In the genomic region with DNA sequence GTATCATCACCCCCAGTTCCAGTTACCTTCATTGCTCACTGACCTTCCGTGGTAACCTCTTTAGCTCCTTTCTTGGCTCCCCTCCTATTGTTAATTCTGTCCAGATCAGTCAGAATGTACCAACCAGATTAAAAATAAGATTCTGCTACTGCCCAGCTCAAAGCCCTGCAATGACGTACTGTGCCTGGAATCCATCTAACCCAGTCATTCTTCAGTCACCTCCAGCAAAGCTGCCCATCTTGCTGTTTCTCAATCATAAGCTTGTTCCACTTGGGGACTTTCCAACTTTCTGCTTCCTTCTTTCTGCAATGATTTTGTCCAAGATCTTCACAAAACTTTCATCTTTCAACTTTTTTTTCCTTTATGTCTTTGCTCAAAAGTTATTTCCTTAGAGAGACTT, we compare ENCODE assay signal across 18 cellular contexts.
A peak's percentile ranks its signal among the peaks of the same experiment; 100 is the strongest.
DNase-seq lines count a peak whose midpoint lies in the region; ATAC-seq and TF ChIP-seq lines count a peak whose summit lies in the region.
"Had no signal": no experiment of that assay in that cellular context is flagged by ENCODE, and none has a peak within 500 bp of the region (broad histone marks: within the 10 kb centered on the region; RNA-seq: fewer than 3 reads in every experiment).

No MANE protein-coding gene starts in this region.

- no peaks in the 10 kb centered on the region for H3K9me3 ChIP-seq in GM23248 (ENCODE audit: low read depth)
- no peaks in the 10 kb centered on the region for H3K9me3 ChIP-seq in transverse colon
- H3K9me3 ChIP-seq: mucosa of descending colon, neutrophil, sigmoid colon, SJCRH30 had no signal

- in situ Hi-C loops in GM23248 (cut with MboI) (no loop called here), transverse colon (cut with MboI; ENCODE audit: low pct_ligation_motif_present in 1 of 4, low pct_unique_long_range_greater_than_20kb in 1 of 4, low sequenced_read_pairs in 3 of 4) (no loop called here)

- CTCF ChIA-PET in RWPE1 (lab: Yijun Ruan, JAX): no interaction called here

- no peaks in the 10 kb centered on the region for H3K9me2 ChIP-seq in GM23248 (ENCODE audit: insufficient read depth)

- no peaks in the 10 kb centered on the region for H4K20me1 ChIP-seq in GM23248 (ENCODE audit: insufficient read depth)

- H3K4me1 ChIP-seq in GM23248 (ENCODE audit: insufficient read depth) (peaks cover 12% of the 10 kb centered on the region), transverse colon (no peaks in the 10 kb centered on the region)
- H3K4me1 ChIP-seq: sigmoid colon, SJCRH30 had no signal

- DNase-seq in GM23248: peak; percentile 87
- DNase-seq in RWPE1 (ENCODE audit: low spot score): peak; percentile 14
- peak; percentile 70 for DNase-seq in epithelial cell of esophagus (ENCODE audit: low read depth)
- peak; percentile 90 for DNase-seq in retinal pigment epithelial cell (ENCODE audit: low read depth)
- DNase-seq in DMS153 treated with DMSO at 0.1 percent for 48 hours (lab: John Stamatoyannopoulos, UW; ENCODE audit: unreplicated experiment): no peak
- no peak for DNase-seq in transverse colon
- DNase-seq: activated CD4-positive, alpha-beta T cell treated with anti-CD3 and anti-CD28 coated beads, Interleukin-2, amount 50 U/mL, for 4 hours; activated naive CD8-positive, alpha-beta T cell treated with anti-CD3 and anti-CD28 coated beads for 36 hours; activated T-cell treated with anti-CD3 and anti-CD28 coated beads, Interleukin-2, amount 50 U/mL, for 48 hours; H7; left cardiac atrium; mucosa of descending colon; sigmoid colon; SJCRH30; stimulated activated CD4-positive, alpha-beta T cell treated with anti-CD3 and anti-CD28 coated beads, Interleukin-4, amount 100 ng/mL, for 24 hours had no signal

- no peak overlapping the region for H3K27ac ChIP-seq in GM23248
- H3K27ac ChIP-seq in RWPE1: no peak overlapping the region
- no peak overlapping the region for H3K27ac ChIP-seq in transverse colon
- H3K27ac ChIP-seq: neutrophil, sigmoid colon, SJCRH30 had no signal

- H2AFZ ChIP-seq in GM23248: no peak overlapping the region

- H3K79me2 ChIP-seq in GM23248 (ENCODE audit: insufficient read depth): no peaks in the 10 kb centered on the region

- H3K36me3 ChIP-seq in GM23248 (ENCODE audit: low read depth) (no peaks in the 10 kb centered on the region), transverse colon (no peaks in the 10 kb centered on the region)
- H3K36me3 ChIP-seq: neutrophil, sigmoid colon, SJCRH30 had no signal

- TF ChIP-seq EP300 in transverse colon (IDR thresholded peaks at IDR 0.05; ENCODE audit: low read depth): no peak

- no peak for ATAC-seq in GM21717 (IDR thresholded peaks at IDR 0.05; ENCODE audit: unreplicated experiment)
- ATAC-seq in GM18873 (IDR thresholded peaks at IDR 0.05; ENCODE audit: low FRiP score, unreplicated experiment): no peak
- ATAC-seq: left cardiac atrium, mucosa of descending colon had no signal

- TF ChIP-seq POLR2A in transverse colon (IDR thresholded peaks at IDR 0.05): no peak

- TF ChIP-seq CTCF in RWPE1 (conservative IDR thresholded peaks at IDR 0.05; ENCODE audit: low read depth) (no peak), epithelial cell of esophagus (IDR thresholded peaks at IDR 0.05; ENCODE audit: insufficient read depth, low read depth, low read length, missing control alignments) (no peak), retinal pigment epithelial cell (conservative IDR thresholded peaks at IDR 0.05; ENCODE audit: low read depth, low read length) (no peak), transverse colon (IDR thresholded peaks at IDR 0.05) (no peak)

- 3 to 5% methylated on average over 2 of the region's 2 CpGs for WGBS in GM23248 (ENCODE audit: low coverage in 1 of 2, low lambda C conversion rate in 2 of 2, missing lambda C conversion rate in 2 of 2), 2 experiments
- 60 to 68% methylated on average over 2 of the region's 2 CpGs for WGBS in transverse colon (ENCODE audit: low coverage in 1 of 2), 2 donors

- POLR2A ChIA-PET in RWPE1 (lab: Yijun Ruan, JAX; ENCODE audit: low non-redundant PET): no interaction called here

- no peaks in the 10 kb centered on the region for H3K27me3 ChIP-seq in GM23248 (replicated peaks; ENCODE audit: insufficient read depth)
- H3K27me3 ChIP-seq in transverse colon: no peaks in the 10 kb centered on the region
- H3K27me3 ChIP-seq: neutrophil, sigmoid colon, SJCRH30 had no signal

- H3F3A ChIP-seq in GM23248 (ENCODE audit: insufficient read depth): 0 out of 2 replicates have a peak, but pooled peaks cover 10% of the 10 kb centered on the region

- intact Hi-C loops in transverse colon (cut with DNase I; ENCODE audit: low total_unique reads): no loop called here

- peak overlapping the region; percentile 16 for H3K4me2 ChIP-seq in GM23248 (ENCODE audit: unreplicated experiment)

- H3K4me3 ChIP-seq in GM23248 (no peak overlapping the region), epithelial cell of esophagus (ENCODE audit: low read length) (no peak overlapping the region), retinal pigment epithelial cell (ENCODE audit: low read length) (no peak overlapping the region), transverse colon (no peak overlapping the region)
- H3K4me3 ChIP-seq: mucosa of descending colon, sigmoid colon, SJCRH30 had no signal

- no peak overlapping the region for H3K9ac ChIP-seq in GM23248

Comparison
In these comparisons a context has a peak if more than half of its experiments do, and no peak if none do; other contexts are left out.
1. DNase-seq: peak in GM23248 (single experiment), RWPE1 (single experiment), epithelial cell of esophagus (single experiment) and retinal pigment epithelial cell (single experiment); none in DMS153 treated with DMSO at 0.1 percent for 48 hours (single experiment) and transverse colon (single experiment).